ENCODE assay signal across 11 cellular contexts in the genomic region with DNA sequence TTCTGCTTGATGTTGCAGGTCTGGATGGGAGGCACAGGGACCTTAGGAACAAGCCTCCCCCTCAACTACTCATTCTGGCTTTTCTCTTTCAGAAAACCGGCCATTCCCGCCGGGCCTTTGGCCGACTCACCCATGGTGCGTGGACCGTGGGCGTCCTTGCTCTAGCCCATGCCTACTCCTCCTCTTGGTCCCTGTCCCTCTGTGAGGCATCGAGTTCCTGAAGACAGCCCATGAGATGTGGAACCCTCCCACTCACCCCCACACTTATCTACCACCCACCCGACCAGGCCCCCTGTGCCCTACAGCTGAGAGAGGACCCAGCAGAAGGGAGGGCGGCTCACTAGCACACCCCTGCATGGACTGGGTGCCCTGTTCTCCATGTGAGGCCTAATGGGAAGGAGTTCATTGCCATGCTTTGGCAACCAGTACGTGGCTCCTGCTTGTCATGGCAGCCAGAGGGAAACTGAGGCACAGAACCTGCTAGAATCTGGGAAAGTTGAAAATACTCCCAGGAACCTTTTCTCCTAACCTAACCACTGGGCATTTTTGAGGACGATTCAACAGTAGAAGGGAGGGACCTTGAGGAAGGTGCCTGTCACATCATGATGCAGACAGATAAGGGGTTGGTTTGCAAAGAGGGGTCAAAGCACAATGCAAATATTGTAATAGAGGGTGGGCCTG. TPM values are rescaled to one million over a fixed set of nuclear protein-coding genes. Genes with fewer than 3 reads are reported as not detected.
DNase-seq lines count a peak whose midpoint lies in the region; ATAC-seq lines count a peak whose summit lies in the region.
"Had no signal": no experiment of that assay in that cellular context is flagged by ENCODE, and none has a peak within 500 bp of the region (broad histone marks: within the 10 kb centered on the region; RNA-seq: fewer than 3 reads in every experiment).

No MANE protein-coding gene starts in this region.

- H3K4me3 Mint-ChIP-seq in activated CD4-positive, alpha-beta T cell treated with anti-CD3 and anti-CD28 coated beads for 36 hours = peak overlapping the region; percentile 39
- peak overlapping the region; percentile 65 for H3K4me3 Mint-ChIP-seq in activated T-helper 17 cell treated with anti-CD3 and anti-CD28 coated beads, Interleukin-2, amount 50 U/mL, for 72 hours
- peak overlapping the region; percentile 82 for H3K4me3 Mint-ChIP-seq in memory B cell

- peak overlapping the region; percentile 100 for H3K27ac ChIP-seq in stomach smooth muscle (ENCODE audit: low read length)

- no peaks in the 10 kb centered on the region for H3K9me3 ChIP-seq in stomach smooth muscle (ENCODE audit: control insufficient read depth in 2 of 2, low read length in 2 of 2)

- H3K36me3 ChIP-seq in stomach smooth muscle (ENCODE audit: control insufficient read depth in 2 of 2, insufficient read depth in 2 of 2, low read length in 2 of 2) = peaks cover 0 to 2% of the 10 kb centered on the region in 2 donors

- no peaks in the 10 kb centered on the region for H3K36me3 Mint-ChIP-seq in activated CD4-positive, alpha-beta T cell treated with anti-CD3 and anti-CD28 coated beads for 36 hours (ENCODE audit: low read depth)
- no peaks in the 10 kb centered on the region for H3K36me3 Mint-ChIP-seq in activated T-helper 17 cell treated with anti-CD3 and anti-CD28 coated beads, Interleukin-2, amount 50 U/mL, for 72 hours (ENCODE audit: low read depth)
- no peaks in the 10 kb centered on the region for H3K36me3 Mint-ChIP-seq in memory B cell

- H3K27ac Mint-ChIP-seq in activated CD4-positive, alpha-beta T cell treated with anti-CD3 and anti-CD28 coated beads for 36 hours = no peak overlapping the region
- no peak overlapping the region for H3K27ac Mint-ChIP-seq in activated T-helper 17 cell treated with anti-CD3 and anti-CD28 coated beads, Interleukin-2, amount 50 U/mL, for 72 hours
- H3K27ac Mint-ChIP-seq in memory B cell = no peak overlapping the region

- no peak for DNase-seq in activated CD4-positive, alpha-beta T cell treated with anti-CD3 and anti-CD28 coated beads for 36 hours
- no peak for DNase-seq in activated CD4-positive, alpha-beta T cell treated with anti-CD3 and anti-CD28 coated beads for 48 hours
- no peak for DNase-seq in memory B cell (ENCODE audit: low spot score in 2 of 2)
- DNase-seq: NCI-H510A had no signal

- H3K4me1 ChIP-seq in stomach smooth muscle (ENCODE audit: control insufficient read depth, insufficient read depth, low read length) = peaks cover 80% of the 10 kb centered on the region

- H3K9me3 Mint-ChIP-seq in activated CD4-positive, alpha-beta T cell treated with anti-CD3 and anti-CD28 coated beads for 36 hours (ENCODE audit: low read depth) = no peaks in the 10 kb centered on the region
- H3K9me3 Mint-ChIP-seq in activated T-helper 17 cell treated with anti-CD3 and anti-CD28 coated beads, Interleukin-2, amount 50 U/mL, for 72 hours = no peaks in the 10 kb centered on the region
- H3K9me3 Mint-ChIP-seq in memory B cell = no peaks in the 10 kb centered on the region

- peak overlapping the region; percentile 63 to 73 for H3K4me3 ChIP-seq in stomach smooth muscle (ENCODE audit: low read length in 2 of 2)

- H3K4me1 Mint-ChIP-seq in activated CD4-positive, alpha-beta T cell treated with anti-CD3 and anti-CD28 coated beads for 36 hours = peaks cover 13% of the 10 kb centered on the region
- H3K4me1 Mint-ChIP-seq in activated T-helper 17 cell treated with anti-CD3 and anti-CD28 coated beads, Interleukin-2, amount 50 U/mL, for 72 hours = peaks cover 5% of the 10 kb centered on the region
- peaks cover 12% of the 10 kb centered on the region for H3K4me1 Mint-ChIP-seq in memory B cell

- peaks cover 8% of the 10 kb centered on the region for H3K27me3 Mint-ChIP-seq in activated CD4-positive, alpha-beta T cell treated with anti-CD3 and anti-CD28 coated beads for 36 hours
- H3K27me3 Mint-ChIP-seq in activated T-helper 17 cell treated with anti-CD3 and anti-CD28 coated beads, Interleukin-2, amount 50 U/mL, for 72 hours = peaks cover 9% of the 10 kb centered on the region
- H3K27me3 Mint-ChIP-seq in memory B cell = peaks cover 22% of the 10 kb centered on the region

- H3K9ac ChIP-seq in stomach smooth muscle (ENCODE audit: low read length in 2 of 2) = peak overlapping the region; percentile 72 to 77

- no peaks in the 10 kb centered on the region for H3K27me3 ChIP-seq in stomach smooth muscle (ENCODE audit: control insufficient read depth in 1 of 2, insufficient read depth in 2 of 2, low read length in 2 of 2)

- CTCF ChIA-PET in activated CD4-positive, alpha-beta T cell treated with anti-CD3 and anti-CD28 coated beads for 36 hours (lab: Charles Lee) = interaction anchor here (0.6 kb wide), 1 partner anchor 87 kb away, joined by 3 read pairs; no protein-coding TSS in a partner anchor

- intact Hi-C loops in activated CD4-positive, alpha-beta T cell treated with anti-CD3 and anti-CD28 coated beads for 36 hours (cut with DNase I, micrococcal nuclease) = no loop called here

- ATAC-seq in activated CD4-positive, alpha-beta T cell treated with anti-CD3 and anti-CD28 coated beads for 36 hours = no peak
- ATAC-seq in activated T-helper 17 cell treated with anti-CD3 and anti-CD28 coated beads, Interleukin-2, amount 50 U/mL, for 72 hours (replicated peaks) = no peak
- ATAC-seq in memory B cell (ENCODE audit: low read depth) (no peak), HG03175 (IDR thresholded peaks at IDR 0.05; ENCODE audit: unreplicated experiment) (no peak), HG02840 (IDR thresholded peaks at IDR 0.05; ENCODE audit: low FRiP score, unreplicated experiment) (no peak)
- ATAC-seq in activated CD4-positive, CD25-positive, alpha-beta regulatory T cell treated with anti-CD3 and anti-CD28 coated beads, Interleukin-2, amount 50 U/mL, for 24 hours = no peak

- POLR2A ChIA-PET in activated CD4-positive, alpha-beta T cell treated with anti-CD3 and anti-CD28 coated beads for 36 hours (lab: Charles Lee) = no interaction called here

RNA-seq across cellular contexts. Expression of a gene that starts 8.5 kb away (rescaled TPM):
- total RNA-seq in activated CD4-positive, alpha-beta T cell treated with anti-CD3 and anti-CD28 coated beads for 36 hours = 1 to 10 TPM in 1 of 2 experiments, under 1 TPM in 1; 0.89 to 1.4 TPM
- 1 to 10 TPM in 1 of 2 donors, under 1 TPM in 1; 0.79 to 1.7 TPM for total RNA-seq in activated T-helper 17 cell treated with anti-CD3 and anti-CD28 coated beads, Interleukin-2, amount 50 U/mL, for 72 hours

RNA-seq across cellular contexts. Expression of a gene that starts 25.0 kb away (rescaled TPM):
- total RNA-seq in activated CD4-positive, alpha-beta T cell treated with anti-CD3 and anti-CD28 coated beads for 36 hours = not detected
- not detected for total RNA-seq in activated T-helper 17 cell treated with anti-CD3 and anti-CD28 coated beads, Interleukin-2, amount 50 U/mL, for 72 hours
- total RNA-seq: bronchial epithelial cell, pulmonary artery endothelial cell had no signal

RNA-seq across cellular contexts. Expression of a gene that starts 55.4 kb away (rescaled TPM):
- total RNA-seq in activated CD4-positive, alpha-beta T cell treated with anti-CD3 and anti-CD28 coated beads for 36 hours = 10 to 100 TPM; 81.0 to 93.1 TPM
- 10 to 100 TPM; 80.9 to 99.6 TPM for total RNA-seq in activated T-helper 17 cell treated with anti-CD3 and anti-CD28 coated beads, Interleukin-2, amount 50 U/mL, for 72 hours

RNA-seq across cellular contexts. Expression of a gene that starts 55.5 kb away (rescaled TPM):
- total RNA-seq in activated CD4-positive, alpha-beta T cell treated with anti-CD3 and anti-CD28 coated beads for 36 hours = 10 to 100 TPM; 35.2 to 35.5 TPM
- 10 to 100 TPM; 31.7 to 36.3 TPM for total RNA-seq in activated T-helper 17 cell treated with anti-CD3 and anti-CD28 coated beads, Interleukin-2, amount 50 U/mL, for 72 hours
